1 cellular context compared by ENCODE assay signal in the genomic region with DNA sequence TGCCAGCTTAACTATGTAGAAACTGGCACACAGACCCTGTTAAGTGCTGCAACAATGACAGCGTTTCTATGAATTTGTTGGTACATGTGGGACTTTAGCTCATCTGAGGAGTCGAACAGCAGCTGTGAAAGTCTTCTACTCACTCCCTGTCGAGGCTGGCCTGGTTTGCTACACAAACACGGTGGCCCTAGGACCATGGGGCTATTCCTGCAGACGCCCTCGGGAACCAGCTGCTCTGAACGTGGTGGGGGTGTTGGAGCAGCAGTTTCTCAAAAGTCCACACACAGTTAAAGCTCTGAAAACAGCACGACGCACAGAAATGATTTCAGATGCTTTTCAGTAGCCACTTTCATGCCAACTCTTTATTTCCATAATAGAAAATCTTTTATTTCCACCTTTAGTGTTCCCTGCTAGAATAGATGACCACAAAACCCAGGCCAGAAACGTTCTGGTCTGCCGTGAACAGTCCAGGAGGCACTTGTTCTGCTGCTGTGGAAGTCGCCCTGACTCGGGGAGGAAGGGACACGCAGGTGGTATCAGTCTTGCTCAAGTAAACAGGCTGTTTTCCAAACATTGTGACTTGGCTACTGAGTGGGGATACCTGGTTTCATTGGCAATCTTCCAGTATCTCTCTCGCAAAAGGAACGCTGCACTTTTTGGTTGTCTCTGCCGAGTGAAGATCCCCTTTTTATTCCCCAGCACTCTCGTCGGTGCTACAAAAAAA.
TF ChIP-seq lines count a peak whose summit lies in the region.

No MANE protein-coding gene starts in this region.

TF ChIP-seq in A549, 52 proteins besides CTCF, POLR2A, EP300 and RAD21 (continued from another document):
- TF ChIP-seq, protein P1, sequence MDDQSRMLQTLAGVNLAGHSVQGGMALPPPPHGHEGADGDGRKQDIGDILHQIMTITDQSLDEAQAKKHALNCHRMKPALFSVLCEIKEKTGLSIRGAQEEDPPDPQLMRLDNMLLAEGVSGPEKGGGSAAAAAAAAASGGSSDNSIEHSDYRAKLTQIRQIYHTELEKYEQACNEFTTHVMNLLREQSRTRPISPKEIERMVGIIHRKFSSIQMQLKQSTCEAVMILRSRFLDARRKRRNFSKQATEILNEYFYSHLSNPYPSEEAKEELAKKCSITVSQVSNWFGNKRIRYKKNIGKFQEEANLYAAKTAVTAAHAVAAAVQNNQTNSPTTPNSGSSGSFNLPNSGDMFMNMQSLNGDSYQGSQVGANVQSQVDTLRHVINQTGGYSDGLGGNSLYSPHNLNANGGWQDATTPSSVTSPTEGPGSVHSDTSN (IDR thresholded peaks at IDR 0.05) = no peak
- TF ChIP-seq RFX5 (IDR thresholded peaks at IDR 0.05) = no peak
